Comparison of ENCODE assay signal across 20 cellular contexts in genomic region chr1:59601811-59602210, GRCh38.
DNase-seq lines count a peak whose midpoint lies in the region; ATAC-seq and TF ChIP-seq lines count a peak whose summit lies in the region.
"Had no signal": no experiment of that assay in that cellular context is flagged by ENCODE, and none has a peak within 500 bp of the region (broad histone marks: within the 10 kb centered on the region; RNA-seq: fewer than 3 reads in every experiment).

No MANE protein-coding gene starts in this region.

- H3K9ac ChIP-seq in skeletal muscle satellite cell (ENCODE audit: low read depth, low read length), result peak overlapping the region; percentile 15
- H3K9ac ChIP-seq: BLaER1, KMS-11 had no signal

- ATAC-seq in HG03175 (IDR thresholded peaks at IDR 0.05; ENCODE audit: unreplicated experiment) (no peak), HG03520 (IDR thresholded peaks at IDR 0.05; ENCODE audit: unreplicated experiment) (no peak)
- ATAC-seq: SK-N-SH treated with all-trans-retinoic acid at 6 μM for 48 hours had no signal

- intact Hi-C loops in thyroid gland (cut with DNase I), result no loop called here

- DNase-seq in LHCN-M2 (ENCODE audit: low read depth) (peak; percentile 58), astrocyte of the hippocampus (ENCODE audit: low read depth, low spot score) (peak; percentile 6), myocyte (ENCODE audit: low read depth) (peak; percentile 71), thyroid gland (no peak), COLO668 (lab: John Stamatoyannopoulos, UW; ENCODE audit: unreplicated experiment) (no peak)
- DNase-seq: Calu3; CD4-positive, alpha-beta memory T cell; DMS79; NCI-H1092; NCI-H146; NCI-H2081; NCI-H510A; NCI-H748 treated with DMSO at 0.1 percent for 48 hours; SHP77 had no signal

- no peaks in the 10 kb centered on the region for H3K36me3 ChIP-seq in skeletal muscle satellite cell (ENCODE audit: insufficient read depth, low read length)
- no peaks in the 10 kb centered on the region for H3K36me3 ChIP-seq in thyroid gland
- H3K36me3 ChIP-seq: BLaER1 had no signal

- no peaks in the 10 kb centered on the region for H3K27me3 ChIP-seq in skeletal muscle satellite cell (ENCODE audit: control insufficient read depth, insufficient read depth, low read length)
- H3K27me3 ChIP-seq in thyroid gland, result no peaks in the 10 kb centered on the region
- H3K27me3 ChIP-seq: BLaER1 had no signal

- H3K27ac ChIP-seq in thyroid gland, result peak overlapping the region in 1 of 3 donors; percentile 71
- H3K27ac ChIP-seq: BLaER1, KMS-11 had no signal

- no peak for TF ChIP-seq POLR2A in thyroid gland (IDR thresholded peaks at IDR 0.05)

- no peaks in the 10 kb centered on the region for H3K9me3 ChIP-seq in skeletal muscle satellite cell (replicated peaks; ENCODE audit: low read length)
- H3K9me3 ChIP-seq in thyroid gland, result no peaks in the 10 kb centered on the region
- H3K9me3 ChIP-seq: BLaER1 had no signal

- H3K4me1 ChIP-seq in skeletal muscle satellite cell (ENCODE audit: control insufficient read depth, insufficient read depth, low read length), result peaks cover 34% of the 10 kb centered on the region
- peaks cover 20 to 28% of the 10 kb centered on the region in 2 donors for H3K4me1 ChIP-seq in thyroid gland
- H3K4me1 ChIP-seq: BLaER1 had no signal

- TF ChIP-seq CTCF in thyroid gland (IDR thresholded peaks at IDR 0.05), result no peak

- H3K4me2 ChIP-seq in skeletal muscle satellite cell (ENCODE audit: low read length), result no peak overlapping the region
- H3K4me2 ChIP-seq: BLaER1, KMS-11 had no signal

- H3K4me3 ChIP-seq in skeletal muscle satellite cell (ENCODE audit: low read length), result no peak overlapping the region
- no peak overlapping the region for H3K4me3 ChIP-seq in thyroid gland (replicated peaks in 1 of 3)
- H3K4me3 ChIP-seq: BLaER1 had no signal

Comparison
In these comparisons a context has a peak if more than half of its experiments do, and no peak if none do; other contexts are left out.
1. DNase-seq: peak in LHCN-M2 (single experiment), astrocyte of the hippocampus (single experiment) and myocyte (single experiment); none in thyroid gland (0 of 2) and COLO668 (single experiment).